In genomic region chr9:109120204-109120789, GRCh38 we compare ENCODE assay signal across 9 cellular contexts. TPM values are rescaled to one million over a fixed set of nuclear protein-coding genes. Genes with fewer than 3 reads are reported as not detected.
DNase-seq lines count a peak whose midpoint lies in the region; ATAC-seq and TF ChIP-seq lines count a peak whose summit lies in the region.
"Had no signal": no experiment of that assay in that cellular context is flagged by ENCODE, and none has a peak within 500 bp of the region (broad histone marks: within the 10 kb centered on the region; RNA-seq: fewer than 3 reads in every experiment).

No MANE protein-coding gene starts in this region.

- H2BK5ac ChIP-seq in mesendoderm (ENCODE audit: low read length): no peak overlapping the region

- no peak overlapping the region for H2BK15ac ChIP-seq in mesendoderm (replicated peaks; ENCODE audit: low read depth)

- H3K18ac ChIP-seq in mesendoderm (ENCODE audit: low read length): no peak overlapping the region

- H3K23ac ChIP-seq in mesendoderm (ENCODE audit: low read length): no peak overlapping the region

- peak overlapping the region; percentile 56 for H3K9ac ChIP-seq in mesendoderm (ENCODE audit: low read length)

- TF ChIP-seq CTCF in AG10803 (conservative IDR thresholded peaks at IDR 0.05; ENCODE audit: low read length): no peak
- TF ChIP-seq CTCF in HFFc6 (IDR thresholded peaks at IDR 0.05): no peak
- no peak for TF ChIP-seq CTCF in left lung (IDR thresholded peaks at IDR 0.05)

- H3K56ac ChIP-seq in mesendoderm (ENCODE audit: low read length): peak overlapping the region; percentile 77

- H3K4me1 ChIP-seq in mesendoderm (ENCODE audit: control insufficient read depth, low read depth, low read length) (peaks cover 9% of the 10 kb centered on the region), left lung (peaks cover 10 to 42% of the 10 kb centered on the region in 2 donors)

- H3K79me2 ChIP-seq in mesendoderm (ENCODE audit: control insufficient read depth, insufficient read depth, low read length): peaks cover 40% of the 10 kb centered on the region

- peak overlapping the region; percentile 61 for H4K5ac ChIP-seq in mesendoderm (ENCODE audit: low read length)

- H3K27ac ChIP-seq in mesendoderm (ENCODE audit: low read depth, low read length) (no peak overlapping the region), left lung (no peak overlapping the region)

- H3K79me1 ChIP-seq in mesendoderm (ENCODE audit: low read length): peaks cover 13% of the 10 kb centered on the region

- no CpG with 5 or more reads among the region's 13 CpGs for WGBS in mesendoderm (ENCODE audit: extremely low coverage, insufficient coverage, low lambda C conversion rate)

- H3K27me3 Mint-ChIP-seq in HFFc6 (ENCODE audit: insufficient read depth): no peaks in the 10 kb centered on the region; the same call in 1 of the 2 replicates
- no peaks in the 10 kb centered on the region for H3K27me3 Mint-ChIP-seq in activated T-helper 17 cell treated with anti-CD3 and anti-CD28 coated beads, Interleukin-2, amount 50 U/mL, for 72 hours

- intact Hi-C loops in left lung (cut with DNase I): no loop called here

- H3K4ac ChIP-seq in mesendoderm (ENCODE audit: low read depth, low read length): no peak overlapping the region

- H3K36me3 ChIP-seq in mesendoderm (ENCODE audit: control insufficient read depth, insufficient read depth, low read length) (no peaks in the 10 kb centered on the region), left lung (no peaks in the 10 kb centered on the region)

- H3K27ac Mint-ChIP-seq in HFFc6: peak overlapping the region; percentile 26; the same call in 1 of the 2 replicates
- peak overlapping the region; percentile 75 for H3K27ac Mint-ChIP-seq in activated T-helper 17 cell treated with anti-CD3 and anti-CD28 coated beads, Interleukin-2, amount 50 U/mL, for 72 hours

- no peaks in the 10 kb centered on the region for H3K9me3 ChIP-seq in left lung

- H3K4me3 Mint-ChIP-seq in HFFc6: peak overlapping the region; percentile 97
- peak overlapping the region; percentile 93 for H3K4me3 Mint-ChIP-seq in activated T-helper 17 cell treated with anti-CD3 and anti-CD28 coated beads, Interleukin-2, amount 50 U/mL, for 72 hours

- H3K4me2 ChIP-seq in mesendoderm (ENCODE audit: low read length): no peak overlapping the region

- peaks cover 37% of the 10 kb centered on the region for H3K4me1 Mint-ChIP-seq in HFFc6 (ENCODE audit: low read depth)
- peaks cover 15% of the 10 kb centered on the region for H3K4me1 Mint-ChIP-seq in activated T-helper 17 cell treated with anti-CD3 and anti-CD28 coated beads, Interleukin-2, amount 50 U/mL, for 72 hours

- H2AK5ac ChIP-seq in mesendoderm (ENCODE audit: low read length): no peak overlapping the region

- no peak overlapping the region for H2BK120ac ChIP-seq in mesendoderm (ENCODE audit: low read depth, low read length)

- ATAC-seq in activated T-helper 17 cell treated with anti-CD3 and anti-CD28 coated beads, Interleukin-2, amount 50 U/mL, for 72 hours (replicated peaks): no peak
- ATAC-seq in left lung: no peak
- ATAC-seq in GM18867 (IDR thresholded peaks at IDR 0.05; ENCODE audit: unreplicated experiment): no peak

- H3K9me3 Mint-ChIP-seq in HFFc6: no peaks in the 10 kb centered on the region
- no peaks in the 10 kb centered on the region for H3K9me3 Mint-ChIP-seq in activated T-helper 17 cell treated with anti-CD3 and anti-CD28 coated beads, Interleukin-2, amount 50 U/mL, for 72 hours

- H3K36me3 Mint-ChIP-seq in HFFc6 (ENCODE audit: low read depth): peaks cover 9% of the 10 kb centered on the region
- peaks cover 9% of the 10 kb centered on the region for H3K36me3 Mint-ChIP-seq in activated T-helper 17 cell treated with anti-CD3 and anti-CD28 coated beads, Interleukin-2, amount 50 U/mL, for 72 hours (ENCODE audit: low read depth)

- peak overlapping the region; percentile 7; the same call in 1 of the 2 replicates for H3K4me3 ChIP-seq in AG10803 (ENCODE audit: low read length)
- no peak overlapping the region for H3K4me3 ChIP-seq in mesendoderm (ENCODE audit: low read length)
- H3K4me3 ChIP-seq in left lung: peak overlapping the region in 1 of 2 donors; percentile 90

- H3K27me3 ChIP-seq in mesendoderm (ENCODE audit: insufficient read depth, low read length, poor library complexity) (no peaks in the 10 kb centered on the region), left lung (no peaks in the 10 kb centered on the region)

- H4K8ac ChIP-seq in mesendoderm (ENCODE audit: low read depth, low read length): no peak overlapping the region

- no peak for DNase-seq in AG10803 (ENCODE audit: low read depth)
- DNase-seq in HFFc6: no peak
- DNase-seq in mesendoderm: peak; percentile 36
- no peak for DNase-seq in left lung
- no peak for DNase-seq in stimulated activated CD4-positive, alpha-beta T cell treated with anti-CD3 and anti-CD28 coated beads, Interleukin-12 subunit alpha, Interleukin-12 subunit beta, amount 100 ng/mL, for 4 hours
- no peak for DNase-seq in stimulated activated CD4-positive, alpha-beta T cell treated with anti-CD3 and anti-CD28 coated beads, Interleukin-4, amount 100 ng/mL, for 24 hours

RNA-seq across cellular contexts. Expression of gene TMEM245, which starts 0.6 kb away (rescaled TPM):
- 10 to 100 TPM; 52.1 to 61.8 (median 57.4) TPM for total RNA-seq in HFFc6 (2021; fragmentation: NEBNext Ultra II Directional; extraction: Animal tissue kit (Norgen Biotek cat#: 25700))
- total RNA-seq in activated T-helper 17 cell treated with anti-CD3 and anti-CD28 coated beads, Interleukin-2, amount 50 U/mL, for 72 hours: 10 to 100 TPM; 19.3 to 22.3 TPM
- 28.2 TPM for polyA plus RNA-seq in mesendoderm (2013, experiment 1 of 2)
- 27.8 TPM for polyA plus RNA-seq in mesendoderm (2013, experiment 2 of 2)
- total RNA-seq in left lung: 10 to 100 TPM; 61.0 to 88.1 TPM

RNA-seq across cellular contexts. Expression of gene FRRS1L, which starts 46.8 kb away (rescaled TPM):
- total RNA-seq in HFFc6 (2021; fragmentation: NEBNext Ultra II Directional; extraction: Animal tissue kit (Norgen Biotek cat#: 25700)): not detected
- total RNA-seq in activated T-helper 17 cell treated with anti-CD3 and anti-CD28 coated beads, Interleukin-2, amount 50 U/mL, for 72 hours: not detected
- polyA plus RNA-seq in mesendoderm (2013, experiment 1 of 2): 0.10 TPM
- polyA plus RNA-seq in mesendoderm (2013, experiment 2 of 2): 0.14 TPM
- under 1 TPM in 1 of 2 donors, not detected in 1; 0.47 TPM for total RNA-seq in left lung
- total RNA-seq: T-helper 1 cell treated with Interleukin-12 subunit alpha and Interleukin-12 subunit beta and Interleukin-4 antibody, amounts not matched to agents 30 ng/mL and 1 ng/mL, for 36 hours had no signal
